11 cellular contexts compared by ENCODE assay signal in the genomic region with DNA sequence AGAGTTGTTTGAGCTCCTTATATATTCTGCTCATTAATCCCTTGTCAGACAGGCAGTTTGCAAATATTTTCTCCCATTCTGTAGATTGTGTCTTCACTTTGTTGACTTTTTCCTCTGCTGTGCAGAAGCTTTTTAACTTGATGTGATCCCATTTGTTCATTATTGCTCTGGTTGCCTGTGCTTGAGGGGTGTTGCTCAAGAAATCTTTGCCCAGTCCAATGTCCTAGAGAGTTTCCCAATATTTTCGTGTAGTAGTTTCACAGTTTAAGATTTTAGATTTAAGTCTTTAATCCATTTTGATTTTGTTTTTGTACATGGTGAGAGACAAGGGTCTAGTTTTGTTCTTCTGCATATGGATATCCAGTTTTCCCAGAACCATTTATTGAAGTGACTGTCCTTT. TPM values are rescaled to one million over a fixed set of nuclear protein-coding genes. Genes with fewer than 3 reads are reported as not detected.
"Had no signal": no experiment of that assay in that cellular context is flagged by ENCODE, and none has a peak within 500 bp of the region (broad histone marks: within the 10 kb centered on the region; RNA-seq: fewer than 3 reads in every experiment).

No MANE protein-coding gene starts in this region.

- H3K36me3 ChIP-seq: HAP-1 had no signal

- H3K9ac ChIP-seq: GM23248 had no signal

- H2AFZ ChIP-seq: GM23248, GM23338 had no signal

- H3K9me3 ChIP-seq: HAP-1 had no signal

- FAIRE-seq: H1, H54 had no signal

- ATAC-seq: GM23338, HCT116 had no signal

- H3K27ac ChIP-seq: GM23248 had no signal

- H3K4me2 ChIP-seq: GM23338 had no signal

- H3K4me1 ChIP-seq: HAP-1 had no signal

- H3K4me3 ChIP-seq: GM23248, GM23338, HAP-1 had no signal

- DNase-seq: GM23248, GOT3, H7, H9, HCEC 1CT, HFFc6 had no signal

RNA-seq across cellular contexts. Expression of gene ABCC9, which starts 19.8 kb away (rescaled TPM):
- total RNA-seq: GM23338, H1, H7, H9 had no signal
- polyA plus RNA-seq: GM23338 had no signal
